8 cellular contexts compared by ENCODE assay signal in genomic region chr11:83044958-83045712, GRCh38.
DNase-seq lines count a peak whose midpoint lies in the region; ATAC-seq and TF ChIP-seq lines count a peak whose summit lies in the region.
"Had no signal": no experiment of that assay in that cellular context is flagged by ENCODE, and none has a peak within 500 bp of the region (broad histone marks: within the 10 kb centered on the region; RNA-seq: fewer than 3 reads in every experiment).

No MANE protein-coding gene starts in this region.

- no peaks in the 10 kb centered on the region for H3K9me3 ChIP-seq in OCI-LY3 (ENCODE audit: insufficient read depth, low read length)
- H3K9me3 ChIP-seq: upper lobe of left lung had no signal

- H3K36me3 ChIP-seq in OCI-LY3 (replicated peaks; ENCODE audit: low read depth, low read length): peaks cover 37% of the 10 kb centered on the region
- H3K36me3 ChIP-seq: upper lobe of left lung had no signal

- peak; percentile 87 for ATAC-seq in GM18511 (IDR thresholded peaks at IDR 0.05; ENCODE audit: unreplicated experiment)
- peak; percentile 79 for ATAC-seq in HG02759 (IDR thresholded peaks at IDR 0.05; ENCODE audit: unreplicated experiment)

- peak overlapping the region; percentile 35 for H3K4me2 ChIP-seq in OCI-LY3 (ENCODE audit: low read length)

- peaks cover 63% of the 10 kb centered on the region for H3K4me1 ChIP-seq in OCI-LY3 (ENCODE audit: low read length)

- no peak overlapping the region for H2AFZ ChIP-seq in OCI-LY3 (ENCODE audit: low read depth, low read length)

- no peak overlapping the region for H3K9ac ChIP-seq in OCI-LY3 (ENCODE audit: low read length)

- H3K27ac ChIP-seq in OCI-LY3 (ENCODE audit: low read length): 0 out of 2 replicates have a peak overlapping the region, but pooled peaks have one; percentile 1

- H3K27me3 ChIP-seq in OCI-LY3 (ENCODE audit: low read depth, low read length): no peaks in the 10 kb centered on the region
- H3K27me3 ChIP-seq: upper lobe of left lung had no signal

- DNase-seq in hepatic stellate cell (ENCODE audit: low spot score) (peak; percentile 67), NCI-H2227 treated with DMSO at 0.1 percent for 48 hours (lab: John Stamatoyannopoulos, UW) (no peak), NCI-H128 (lab: John Stamatoyannopoulos, UW; ENCODE audit: unreplicated experiment) (no peak)
- DNase-seq in activated CD4-positive, alpha-beta T cell treated with anti-CD3 and anti-CD28 coated beads, Interleukin-2, amount 50 U/mL, for 1 hour: no peak
- DNase-seq: upper lobe of left lung had no signal

- TF ChIP-seq CTCF in OCI-LY3 (IDR thresholded peaks at IDR 0.05; ENCODE audit: low read depth, low read length): no peak

- peak overlapping the region; percentile 10; the same call in 1 of the 2 replicates for H3K4me3 ChIP-seq in OCI-LY3 (ENCODE audit: low read length)
- H3K4me3 ChIP-seq: upper lobe of left lung had no signal

- peaks cover 100% of the 10 kb centered on the region for H4K20me1 ChIP-seq in OCI-LY3 (ENCODE audit: insufficient read depth, low read length)

- H3K79me2 ChIP-seq in OCI-LY3 (ENCODE audit: low read length): peaks cover 100% of the 10 kb centered on the region
